8 cellular contexts compared by ENCODE assay signal in the genomic region with DNA sequence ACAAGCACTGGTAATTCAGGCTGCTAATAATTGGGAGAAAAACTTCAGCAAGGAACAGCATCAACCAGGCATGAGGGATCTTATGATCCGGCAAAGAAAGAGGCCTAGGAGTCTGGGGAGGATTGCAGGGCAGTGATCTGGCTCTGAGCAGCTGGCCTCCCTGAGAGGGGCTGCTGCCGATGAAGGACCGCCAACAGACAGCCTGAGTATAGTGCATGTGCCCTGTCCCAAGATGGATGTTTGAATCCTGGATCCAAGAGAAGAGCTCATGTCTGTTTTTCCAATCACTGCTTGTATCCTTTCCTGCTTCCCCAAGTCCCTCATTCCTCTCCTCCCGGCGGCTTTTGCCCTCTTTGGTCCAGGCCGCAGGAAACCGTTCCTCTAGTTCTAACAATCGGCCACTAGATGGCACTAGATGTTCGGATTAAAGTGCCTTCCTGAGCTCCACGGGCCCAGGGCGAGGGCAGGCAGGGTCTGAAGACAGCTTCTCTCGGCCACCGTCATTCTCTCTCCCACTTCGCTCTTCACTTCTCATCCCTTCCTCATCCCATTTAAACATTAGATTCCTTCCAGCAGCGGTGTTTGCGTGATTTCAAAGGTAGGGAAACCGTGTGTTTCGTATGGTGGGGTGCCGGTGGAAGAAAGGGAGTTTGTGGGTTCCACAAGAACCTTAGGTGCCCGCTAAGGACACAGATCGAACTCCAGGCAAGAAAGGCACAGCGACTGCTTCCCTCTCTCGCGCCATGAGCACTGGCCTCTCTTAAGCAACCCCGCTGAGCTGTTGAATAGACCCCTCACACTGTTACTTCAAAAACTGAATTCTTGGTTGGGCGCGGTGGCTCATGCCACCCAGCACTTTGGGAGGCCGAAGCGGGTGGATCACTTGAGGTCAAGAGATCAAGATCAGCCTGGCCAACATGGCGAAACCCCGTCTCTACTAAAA.
A peak's percentile ranks its signal among the peaks of the same experiment; 100 is the strongest.
DNase-seq lines count a peak whose midpoint lies in the region; ATAC-seq, FAIRE-seq and TF ChIP-seq lines count a peak whose summit lies in the region.

No MANE protein-coding gene starts in this region.

- H3K9me3 ChIP-seq in A673 (ENCODE audit: low read depth, low read length, poor library complexity, severe bottlenecking) (no peaks in the 10 kb centered on the region), breast epithelium (no peaks in the 10 kb centered on the region), keratinocyte (ENCODE audit: control insufficient read depth, low read depth, low read length) (no peaks in the 10 kb centered on the region)

- DNase-seq in A673 (ENCODE audit: low spot score) (peak; percentile 91), GM13976 (ENCODE audit: low spot score) (peak; percentile 74), NCI-H146 (lab: John Stamatoyannopoulos, UW) (peak; percentile 73), T-helper 2 cell (peak in 3 of 5 experiments; percentile 6 to 52 (median 19)), breast epithelium (ENCODE audit: low spot score in 2 of 2) (peak; percentile 26 to 62), keratinocyte (ENCODE audit: low read depth, low spot score) (no peak)
- DNase-seq in stimulated activated CD4-positive, alpha-beta T cell treated with anti-CD3 and anti-CD28 coated beads, Interleukin-1b, Interleukin-23, amount 100 ng/mL, for 48 hours = peak; percentile 43

- POLR2A ChIA-PET in A673 (lab: Charles Lee; ENCODE audit: low non-redundant PET) = no interaction called here

- H3K4me1 ChIP-seq in A673 (ENCODE audit: insufficient read depth, low read length, poor library complexity, severe bottlenecking) (no peaks in the 10 kb centered on the region), breast epithelium (no peaks in the 10 kb centered on the region), keratinocyte (ENCODE audit: control insufficient read depth, extremely low read depth, insufficient read depth, low read length) (no peaks in the 10 kb centered on the region)

- CTCF ChIA-PET in A673 (lab: Charles Lee) = interaction anchor here (0.6 to 2.2 kb wide), 10 partner anchors 12 to 1070 kb away, joined by 3 to 16 read pairs (median 4); no protein-coding TSS in a partner anchor

- TF ChIP-seq POLR2A in breast epithelium (IDR thresholded peaks at IDR 0.05) = no peak

- peak; percentile 67 for ATAC-seq in HG02840 (IDR thresholded peaks at IDR 0.05; ENCODE audit: low FRiP score, unreplicated experiment)

- peak; percentile 75 for TF ChIP-seq CTCF in A673 (conservative IDR thresholded peaks at IDR 0.05; ENCODE audit: low read depth, low read length)
- peak; percentile 57 for TF ChIP-seq CTCF in GM13976 (IDR thresholded peaks at IDR 0.05; ENCODE audit: borderline replicate concordance, control extremely low read depth, extremely low read depth, insufficient read depth, missing control alignments)
- peak; percentile 30 to 64 (median 63) for TF ChIP-seq CTCF in breast epithelium (IDR thresholded peaks at IDR 0.05)
- peak; percentile 66 to 80 (median 72) for TF ChIP-seq CTCF in keratinocyte (optimal IDR thresholded peaks at IDR 0.05 in 1 of 3, IDR thresholded peaks at IDR 0.05 in 1 of 3, conservative IDR thresholded peaks at IDR 0.05 in 1 of 3; ENCODE audit: extremely low read depth in 1 of 3, insufficient read depth in 2 of 3, low read length in 3 of 3)

- no TSS peak for BruUV-seq in A673 (replicated peaks; lab: Mats Ljungman, UMichigan)

- H3K27me3 ChIP-seq in A673 (replicated peaks; ENCODE audit: insufficient read depth, low read depth, low read length, poor library complexity) (no peaks in the 10 kb centered on the region), breast epithelium (no peaks in the 10 kb centered on the region), keratinocyte (ENCODE audit: control insufficient read depth, extremely low read depth, insufficient read depth, low read length) (no peaks in the 10 kb centered on the region)

- no peaks in the 10 kb centered on the region for H3K79me2 ChIP-seq in keratinocyte (ENCODE audit: control insufficient read depth, insufficient read depth, low read length)

- H3K36me3 ChIP-seq in A673 (ENCODE audit: insufficient read depth, low read length, poor library complexity, severe bottlenecking) (no peaks in the 10 kb centered on the region), breast epithelium (no peaks in the 10 kb centered on the region), keratinocyte (ENCODE audit: control insufficient read depth in 2 of 2, extremely low read depth in 1 of 2, insufficient read depth in 2 of 2, low read length in 2 of 2) (no peaks in the 10 kb centered on the region)

- H4K20me1 ChIP-seq in keratinocyte (ENCODE audit: control insufficient read depth, extremely low read depth, insufficient read depth, low read length) = no peaks in the 10 kb centered on the region

- FAIRE-seq in keratinocyte (lab: Jason Lieb, UNC) = peak; percentile 87

- no peak overlapping the region for H3K9ac ChIP-seq in keratinocyte (ENCODE audit: control insufficient read depth, extremely low read depth, insufficient read depth, low read length)

- in situ Hi-C loops in GM13976 (cut with MboI; ENCODE audit: low sequenced_read_pairs, unreplicated experiment) = no loop called here

- no peak overlapping the region for H3K27ac ChIP-seq in A673 (ENCODE audit: low read depth, low read length, poor library complexity, severe bottlenecking)
- no peak overlapping the region for H3K27ac ChIP-seq in breast epithelium
- no peak overlapping the region for H3K27ac ChIP-seq in keratinocyte (ENCODE audit: control insufficient read depth, insufficient read depth, low read length)

- intact Hi-C loops in A673 (cut with micrococcal nuclease; ENCODE audit: unreplicated experiment) (loop anchor here (1.0 to 5.0 kb wide), 3 partner anchors 500 to 1068 kb away; no protein-coding TSS in a partner anchor), breast epithelium (cut with DNase I; ENCODE audit: low total_unique reads) (loop anchor here (10.0 kb wide), 1 partner anchor 520 kb away; no protein-coding TSS in a partner anchor)

- H3K4me2 ChIP-seq in keratinocyte (ENCODE audit: control insufficient read depth, extremely low read depth, insufficient read depth, low read depth, low read length) = no peak overlapping the region

- dilution Hi-C loops in keratinocyte (cut with MboI; ENCODE audit: extremely low pct_ligation_motif_present, low sequenced_read_pairs) = no loop called here

- H3K9me1 ChIP-seq in keratinocyte (ENCODE audit: control insufficient read depth, extremely low read depth, insufficient read depth, low read length) = no peaks in the 10 kb centered on the region

- H2AFZ ChIP-seq in keratinocyte (ENCODE audit: control insufficient read depth, low read length) = no peak overlapping the region

- H3K4me3 ChIP-seq in A673 (ENCODE audit: low read depth, low read length, poor library complexity, severe bottlenecking) (no peak overlapping the region), breast epithelium (no peak overlapping the region), keratinocyte (ENCODE audit: control insufficient read depth in 2 of 3, extremely low read depth in 1 of 3, insufficient read depth in 2 of 3, low read depth in 1 of 3, low read length in 3 of 3) (no peak overlapping the region)
